Comparison of ENCODE assay signal across 14 cellular contexts in genomic region chr19:10763399-10763798, GRCh38. TPM values are rescaled to one million over a fixed set of nuclear protein-coding genes. Genes with fewer than 3 reads are reported as not detected.
DNase-seq lines count a peak whose midpoint lies in the region; TF ChIP-seq lines count a peak whose summit lies in the region.
"Had no signal": no experiment of that assay in that cellular context is flagged by ENCODE, and none has a peak within 500 bp of the region (broad histone marks: within the 10 kb centered on the region; RNA-seq: fewer than 3 reads in every experiment).

No MANE protein-coding gene starts in this region.

- H3K4me3 ChIP-seq in CD4-positive, alpha-beta memory T cell (ENCODE audit: low read length in 2 of 2), result no peak overlapping the region
- H3K4me3 ChIP-seq in trophoblast cell (ENCODE audit: low read depth, low read length) (no peak overlapping the region), thyroid gland (replicated peaks in 1 of 3) (no peak overlapping the region)

- H4K91ac ChIP-seq in trophoblast cell (ENCODE audit: low read depth, low read length), result no peak overlapping the region

- CTCF ChIA-PET in CD4-positive, alpha-beta memory T cell (lab: Charles Lee; ENCODE audit: partially characterized antibody), result interaction anchor here (0.9 kb wide), 1 partner anchor 46 kb away, joined by 3 read pairs; the partner anchor contains the start of gene DNM2

- H3K4me2 ChIP-seq in trophoblast cell (ENCODE audit: low read length), result no peak overlapping the region
- H3K4me2 ChIP-seq: SK-N-SH had no signal

- peak overlapping the region; percentile 87 to 97 (median 93) for H3K27ac Mint-ChIP-seq in CD4-positive, alpha-beta memory T cell
- H3K27ac Mint-ChIP-seq in chondrocyte (ENCODE audit: unreplicated experiment), result peak overlapping the region; percentile 41

- H3K14ac ChIP-seq in trophoblast cell (ENCODE audit: low read length), result no peak overlapping the region

- intact Hi-C loops in CD4-positive, alpha-beta memory T cell (cut with micrococcal nuclease), result no loop called here
- intact Hi-C loops in thyroid gland (cut with DNase I), result no loop called here

- no peaks in the 10 kb centered on the region for H3K79me2 ChIP-seq in trophoblast cell (ENCODE audit: control insufficient read depth, insufficient read depth, low read length, poor library complexity)

- no peak overlapping the region for H2BK12ac ChIP-seq in trophoblast cell (ENCODE audit: low read length)

- no peak overlapping the region for H2BK5ac ChIP-seq in trophoblast cell (ENCODE audit: low read depth, low read length, poor library complexity)

- H3K23ac ChIP-seq in trophoblast cell (ENCODE audit: low read length), result no peak overlapping the region

- no peak for TF ChIP-seq POLR2A in thyroid gland (IDR thresholded peaks at IDR 0.05)

- POLR2A ChIA-PET in CD4-positive, alpha-beta memory T cell (lab: Charles Lee; ENCODE audit: partially characterized antibody), result interaction anchor here (1.1 to 8.0 kb wide), 2 partner anchors 34 to 45 kb away, joined by 3 to 99 read pairs; partner anchors contain the start of gene DNM2

- no peak overlapping the region for H2AFZ ChIP-seq in trophoblast cell (ENCODE audit: insufficient read depth, low read length, poor library complexity)

- H3K4me1 ChIP-seq in CD4-positive, alpha-beta memory T cell (ENCODE audit: insufficient read depth, low read length), result peaks cover 82% of the 10 kb centered on the region
- H3K4me1 ChIP-seq in trophoblast cell (ENCODE audit: control insufficient read depth in 1 of 2, insufficient read depth in 2 of 2, low read length in 2 of 2), result peaks cover 6 to 7% of the 10 kb centered on the region in 2 experiments
- H3K4me1 ChIP-seq in thyroid gland, result peaks cover 33 to 78% of the 10 kb centered on the region in 2 donors

- H3K36me3 Mint-ChIP-seq in CD4-positive, alpha-beta memory T cell, result peaks cover 19 to 21% of the 10 kb centered on the region in 2 donors
- peaks cover 6% of the 10 kb centered on the region for H3K36me3 Mint-ChIP-seq in chondrocyte (ENCODE audit: low read depth)

- H3K36me3 ChIP-seq in CD4-positive, alpha-beta memory T cell (ENCODE audit: insufficient read depth, low read length), result peaks cover 7% of the 10 kb centered on the region
- H3K36me3 ChIP-seq in KOPT-K1 (ENCODE audit: insufficient read depth, low read length) (peaks cover 69% of the 10 kb centered on the region), trophoblast cell (ENCODE audit: control insufficient read depth in 1 of 2, insufficient read depth in 2 of 2, low read length in 2 of 2) (peaks cover 21 to 22% of the 10 kb centered on the region in 2 experiments), thyroid gland (peaks cover 0 to 3% of the 10 kb centered on the region in 2 donors)

- no peaks in the 10 kb centered on the region for H3K27me3 ChIP-seq in CD4-positive, alpha-beta memory T cell (ENCODE audit: insufficient read depth, low read length)
- H3K27me3 ChIP-seq in trophoblast cell (ENCODE audit: insufficient read depth, low read length) (no peaks in the 10 kb centered on the region), thyroid gland (no peaks in the 10 kb centered on the region)

- H3K9ac ChIP-seq in trophoblast cell (ENCODE audit: low read length), result no peak overlapping the region
- H3K9ac ChIP-seq: SK-N-SH had no signal

- H3K27ac ChIP-seq in CD4-positive, alpha-beta memory T cell (ENCODE audit: low read depth, low read length), result peak overlapping the region; percentile 62
- H3K27ac ChIP-seq in KOPT-K1 (ENCODE audit: low read depth, low read length, poor library complexity, severe bottlenecking) (peak overlapping the region; percentile 32), trophoblast cell (ENCODE audit: low read depth, low read length) (no peak overlapping the region), thyroid gland (no peak overlapping the region)

- DNase-seq in CD4-positive, alpha-beta memory T cell, result no peak
- DNase-seq in chondrocyte (ENCODE audit: low spot score) (no peak), trophoblast cell (no peak), NOMO-1 (lab: John Stamatoyannopoulos, UW; ENCODE audit: unreplicated experiment in 2 of 2) (no peak), occipital lobe (lab: John Stamatoyannopoulos, UW) (no peak), thyroid gland (no peak), NOMO-1 treated with dmso at 0.1 percent for 144 hours (lab: John Stamatoyannopoulos, UW; ENCODE audit: unreplicated experiment) (no peak)
- DNase-seq: activated CD4-positive, alpha-beta T cell treated with anti-CD3 and anti-CD28 coated beads for 48 hours; erythroblast; GOT3; NCI-H1105 treated with DMSO at 0.1 percent for 48 hours; NCI-H526 treated with DMSO at 0.1 percent for 48 hours; SK-N-SH had no signal

- no peak overlapping the region for H2BK120ac ChIP-seq in trophoblast cell (ENCODE audit: insufficient read depth, low read length, poor library complexity)

- no peak overlapping the region for H3K4ac ChIP-seq in trophoblast cell (ENCODE audit: low read depth, low read length)

- H2AK5ac ChIP-seq in trophoblast cell (ENCODE audit: low read length), result no peak overlapping the region

- TF ChIP-seq CTCF in chondrocyte (IDR thresholded peaks at IDR 0.05) (no peak), thyroid gland (IDR thresholded peaks at IDR 0.05) (no peak)

- H3K4me1 Mint-ChIP-seq in CD4-positive, alpha-beta memory T cell, result peaks cover 49 to 88% (median 60%) of the 10 kb centered on the region in 4 donors
- peaks cover 59% of the 10 kb centered on the region for H3K4me1 Mint-ChIP-seq in chondrocyte (ENCODE audit: low read depth)

- peak overlapping the region; percentile 4 for H3K18ac ChIP-seq in trophoblast cell (ENCODE audit: low read length)

- H4K8ac ChIP-seq in trophoblast cell (ENCODE audit: low read depth, low read length), result no peak overlapping the region

- no CpG with 5 or more reads among the region's 4 CpGs for WGBS in trophoblast cell (ENCODE audit: extremely low coverage, insufficient coverage, insufficient read length)
- WGBS in thyroid gland, 2 donors, result 67 to 69% methylated on average over 3 to 4 of the region's 4 CpGs

- no peaks in the 10 kb centered on the region for H3K79me1 ChIP-seq in trophoblast cell (ENCODE audit: low read length)

- H3K9me3 ChIP-seq in CD4-positive, alpha-beta memory T cell (ENCODE audit: control insufficient read depth in 1 of 2, low read length in 2 of 2), result no peaks in the 10 kb centered on the region
- H3K9me3 ChIP-seq in KOPT-K1 (ENCODE audit: insufficient read depth, low read length, poor library complexity, severe bottlenecking) (no peaks in the 10 kb centered on the region), trophoblast cell (ENCODE audit: insufficient read depth, low read depth, low read length) (no peaks in the 10 kb centered on the region), thyroid gland (no peaks in the 10 kb centered on the region)
- H3K9me3 ChIP-seq: SK-N-SH had no signal

- H3K9me3 Mint-ChIP-seq in CD4-positive, alpha-beta memory T cell, result peaks cover 0 to 3% (median 0%) of the 10 kb centered on the region in 8 donors
- no peaks in the 10 kb centered on the region for H3K9me3 Mint-ChIP-seq in chondrocyte (ENCODE audit: low read depth)

- peak overlapping the region in 7 of 8 donors; percentile 43 to 85 (median 74) for H3K4me3 Mint-ChIP-seq in CD4-positive, alpha-beta memory T cell
- no peak overlapping the region for H3K4me3 Mint-ChIP-seq in chondrocyte (ENCODE audit: unreplicated experiment)

- H4K12ac ChIP-seq in trophoblast cell (ENCODE audit: low read depth, low read length), result no peak overlapping the region

- H3K27me3 Mint-ChIP-seq in CD4-positive, alpha-beta memory T cell, result no peaks in the 10 kb centered on the region
- H3K27me3 Mint-ChIP-seq in chondrocyte (ENCODE audit: low read depth), result no peaks in the 10 kb centered on the region

RNA-seq across cellular contexts. Expression of gene DNM2, which starts 45.5 kb away (rescaled TPM):
- 100 to 1,000 TPM; 245 to 272 TPM for total RNA-seq in CD4-positive, alpha-beta memory T cell
- 100 to 1,000 TPM in 1 of 2 donors, 10 to 100 TPM in 1; 46.3 to 103 TPM for polyA plus RNA-seq in CD4-positive, alpha-beta memory T cell
- total RNA-seq in chondrocyte, result 106 to 125 TPM (median 116 TPM) in 3 replicates
- polyA plus RNA-seq in trophoblast cell (2013), result 95.3 and 98.4 TPM in 2 replicates
- 34.0 TPM for total RNA-seq in occipital lobe
- total RNA-seq in thyroid gland, result 100 to 1,000 TPM in 3 of 4 donors, 10 to 100 TPM in 1; 95.1 to 155 (median 120) TPM

Comparison
In these comparisons a context has a peak if more than half of its experiments do, and no peak if none do; other contexts are left out.
1. H3K27ac ChIP-seq: peak in CD4-positive, alpha-beta memory T cell (single experiment) and KOPT-K1 (single experiment); none in trophoblast cell (single experiment) and thyroid gland (0 of 3).